Comparison of ENCODE assay signal across 9 cellular contexts in the genomic region with DNA sequence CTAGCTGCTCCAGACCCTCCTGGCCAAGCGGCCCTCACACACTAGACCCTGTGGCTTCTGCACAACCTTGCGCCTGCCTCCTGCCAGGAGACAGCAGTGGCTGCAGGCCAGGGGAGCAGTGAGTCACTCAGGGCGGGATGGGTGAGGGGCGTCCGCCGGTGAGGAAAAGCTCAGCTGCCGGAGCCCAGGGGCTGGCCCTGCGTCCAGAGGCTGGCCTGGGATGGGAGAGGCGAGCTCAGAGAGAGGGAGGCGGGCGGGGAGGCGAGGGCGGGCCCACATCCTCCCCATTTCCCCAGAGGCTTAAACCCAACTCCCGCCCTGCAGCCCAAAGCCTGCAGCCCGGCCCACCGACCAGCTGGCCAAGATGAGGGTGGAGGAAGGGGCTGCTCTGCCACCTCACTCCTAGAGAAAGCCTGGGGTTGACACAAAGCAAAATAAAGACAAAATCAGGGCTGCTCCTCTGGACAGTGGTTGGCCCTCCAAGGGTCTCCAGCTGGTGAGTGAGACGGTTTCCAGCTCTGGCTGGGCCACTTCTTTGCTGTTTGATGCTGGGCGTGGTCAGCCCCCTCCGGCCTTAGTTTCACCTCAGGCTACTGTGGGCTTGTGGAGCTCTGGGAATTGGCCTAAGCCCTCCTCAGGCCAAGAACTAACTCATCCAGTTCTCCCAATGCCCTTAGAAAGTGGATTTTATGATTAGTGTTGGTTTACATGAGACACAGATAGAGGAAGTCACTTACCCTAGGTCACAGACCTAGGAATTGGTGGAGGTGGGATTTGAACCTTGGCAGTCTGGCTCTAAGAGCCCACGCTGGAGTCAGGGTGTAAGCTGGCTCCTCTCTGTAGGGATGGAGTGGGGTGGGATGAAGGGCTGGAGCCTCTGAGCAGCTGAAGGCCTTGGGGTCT. TPM values are rescaled to one million over a fixed set of nuclear protein-coding genes. Genes with fewer than 3 reads are reported as not detected.
A peak's percentile ranks its signal among the peaks of the same experiment; 100 is the strongest.
DNase-seq lines count a peak whose midpoint lies in the region; ATAC-seq, FAIRE-seq and TF ChIP-seq lines count a peak whose summit lies in the region.
"Had no signal": no experiment of that assay in that cellular context is flagged by ENCODE, and none has a peak within 500 bp of the region (broad histone marks: within the 10 kb centered on the region; RNA-seq: fewer than 3 reads in every experiment).

No MANE protein-coding gene starts in this region.

- POLR2A ChIA-PET in AG04450 (lab: Yijun Ruan, JAX) = interaction anchor here (0.6 to 0.9 kb wide), 2 partner anchors 8 to 466 kb away, joined by 3 to 4 read pairs; no protein-coding TSS in a partner anchor
- POLR2A ChIA-PET in HEK293T (lab: Yijun Ruan, JAX) = interaction anchor here (0.8 kb wide), 1 partner anchor 18 kb away, joined by 3 read pairs; no protein-coding TSS in a partner anchor

- intact Hi-C loops in breast epithelium (cut with DNase I; ENCODE audit: low total_unique reads) = no loop called here

- H3K4me1 ChIP-seq in breast epithelium = peaks cover 8 to 37% of the 10 kb centered on the region in 2 donors

- H3K9me3 ChIP-seq in AG04450 (ENCODE audit: control insufficient read depth, insufficient read depth, low read length) = no peaks in the 10 kb centered on the region; the same call in 1 of the 2 replicates
- no peaks in the 10 kb centered on the region for H3K9me3 ChIP-seq in breast epithelium

- FAIRE-seq in GM19239 (lab: Jason Lieb, UNC) = peak; percentile 89
- FAIRE-seq: endometrium had no signal

- H3K27me3 ChIP-seq in AG04450 (ENCODE audit: control insufficient read depth, insufficient read depth, low read length) (peaks cover 5% of the 10 kb centered on the region), breast epithelium (no peaks in the 10 kb centered on the region)

- CTCF ChIA-PET in AG04450 (lab: Charles Lee) (interaction anchor here (0.6 to 1.6 kb wide), 6 partner anchors 27 to 1212 kb away, joined by 3 to 5 read pairs (median 4); no protein-coding TSS in a partner anchor), HEK293T (lab: Yijun Ruan, JAX) (no interaction called here)

- DNase-seq in AG04450 (ENCODE audit: low read depth, low spot score) = peak; percentile 75
- DNase-seq in GM19239 (ENCODE audit: insufficient read length, low spot score) = no peak
- peak in 1 of 2 donors; percentile 57 for DNase-seq in breast epithelium (ENCODE audit: low spot score in 2 of 2)
- DNase-seq in medulla oblongata (ENCODE audit: extremely low spot score) = peak; percentile 72
- DNase-seq in HEK293T (ENCODE audit: extremely low spot score) = no peak
- DNase-seq in T-helper 9 cell = no peak
- no peak for DNase-seq in NK-92 (lab: John Stamatoyannopoulos, UW; ENCODE audit: unreplicated experiment)

- TF ChIP-seq CTCF in AG04450 (IDR thresholded peaks at IDR 0.05; ENCODE audit: low read depth, low read length) (no peak), breast epithelium (IDR thresholded peaks at IDR 0.05) (no peak)

- peak overlapping the region; percentile 47 for H3K27ac ChIP-seq in AG04450 (ENCODE audit: low read depth, low read length)
- H3K27ac ChIP-seq in breast epithelium = peak overlapping the region; percentile 19 to 80

- H3K4me3 ChIP-seq in AG04450 (ENCODE audit: low read depth, low read length) (peak overlapping the region; percentile 49), breast epithelium (peak overlapping the region; percentile 10 to 53 (median 26))

- H3K36me3 ChIP-seq in breast epithelium = no peaks in the 10 kb centered on the region

- ATAC-seq in HG03439 (IDR thresholded peaks at IDR 0.05; ENCODE audit: unreplicated experiment) = peak; percentile 22

- no peak for TF ChIP-seq POLR2A in breast epithelium (IDR thresholded peaks at IDR 0.05)

TF ChIP-seq in HEK293T, 16 proteins besides CTCF, POLR2A, EP300 and RAD21:
- TF ChIP-seq BHLHE40 (IDR thresholded peaks at IDR 0.05; ENCODE audit: borderline replicate concordance) (no peak), FOXK2 (IDR thresholded peaks at IDR 0.05) (no peak), L3MBTL2 (conservative IDR thresholded peaks at IDR 0.05) (no peak), NFRKB (IDR thresholded peaks at IDR 0.05) (no peak), ELF4 (IDR thresholded peaks at IDR 0.05) (no peak), FOXM1 (IDR thresholded peaks at IDR 0.05; ENCODE audit: borderline replicate concordance) (no peak)

RNA-seq across cellular contexts. Expression of gene IQSEC1, which starts 50.6 kb away (rescaled TPM):
- polyA plus RNA-seq in AG04450 (2011; rRNA removed) = 3.6 and 5.4 TPM in 2 replicates
- 8.9 and 9.6 TPM in 2 replicates for polyA minus RNA-seq in AG04450 (2011; rRNA and poly(A)+ RNA removed)
- 10 to 100 TPM; 26.9 to 45.4 (median 26.9) TPM for total RNA-seq in breast epithelium

Comparison
In these comparisons a context has a peak if more than half of its experiments do, and no peak if none do; other contexts are left out.
1. DNase-seq: peak in AG04450 (single experiment) and medulla oblongata (single experiment); none in GM19239 (single experiment), HEK293T (single experiment), T-helper 9 cell (single experiment) and NK-92 (single experiment).